ENCODE assay signal across 8 cellular contexts in the genomic region with DNA sequence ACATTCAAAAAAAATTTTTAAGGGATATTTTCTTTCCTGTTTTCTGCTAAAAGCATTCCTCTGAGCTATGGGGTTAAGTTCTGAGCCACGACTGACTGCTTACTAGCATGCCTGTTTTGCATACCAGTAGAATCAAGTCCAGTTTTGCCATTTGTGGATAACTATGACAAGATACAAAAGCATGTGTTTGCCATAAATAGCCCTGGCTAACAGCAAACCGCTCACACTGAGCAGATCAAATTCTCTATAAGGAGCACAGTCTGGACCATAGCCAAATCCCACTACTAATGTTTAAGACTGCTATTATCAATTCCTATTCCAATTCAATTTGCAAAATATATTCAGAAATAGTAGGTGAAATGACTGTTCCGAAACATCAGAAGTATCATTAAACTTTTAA. TPM values are rescaled to one million over a fixed set of nuclear protein-coding genes. Genes with fewer than 3 reads are reported as not detected.
DNase-seq lines count a peak whose midpoint lies in the region; ATAC-seq and TF ChIP-seq lines count a peak whose summit lies in the region.

No MANE protein-coding gene starts in this region.

- DNase-seq in DMS53 (lab: John Stamatoyannopoulos, UW) = peak; percentile 3
- no peak for DNase-seq in DMS53 treated with DMSO at 0.1 percent for 48 hours (lab: John Stamatoyannopoulos, UW; ENCODE audit: unreplicated experiment)
- DNase-seq in astrocyte of the hippocampus (ENCODE audit: low read depth, low spot score) = peak; percentile 61
- DNase-seq in myocyte (ENCODE audit: low read depth) = peak; percentile 94
- no peak for DNase-seq in natural killer cell
- no peak for DNase-seq in LoVo (ENCODE audit: low spot score)
- DNase-seq in progenitor cell of endocrine pancreas (ENCODE audit: low spot score, unreplicated experiment) = no peak

- H3K36me3 Mint-ChIP-seq in natural killer cell (no peaks in the 10 kb centered on the region), progenitor cell of endocrine pancreas (ENCODE audit: insufficient read depth) (peaks cover 6% of the 10 kb centered on the region)

- H3K27me3 Mint-ChIP-seq in natural killer cell (ENCODE audit: low read depth in 2 of 2) (no peaks in the 10 kb centered on the region), progenitor cell of endocrine pancreas (peaks cover 4% of the 10 kb centered on the region)

- ATAC-seq in natural killer cell = no peak

- peaks cover 10 to 19% of the 10 kb centered on the region in 2 donors for H3K4me1 Mint-ChIP-seq in natural killer cell
- H3K4me1 Mint-ChIP-seq in progenitor cell of endocrine pancreas (ENCODE audit: low read depth) = peaks cover 9% of the 10 kb centered on the region

- TF ChIP-seq CTCF in natural killer cell (IDR thresholded peaks at IDR 0.05) = no peak
- no peak for TF ChIP-seq CTCF in progenitor cell of endocrine pancreas (IDR thresholded peaks at IDR 0.05; ENCODE audit: unreplicated experiment)

- no peak for TF ChIP-seq RAD21 in Ishikawa (IDR thresholded peaks at IDR 0.05; ENCODE audit: low read depth)

- no peak; the same call in 1 of the 2 replicates for TF ChIP-seq EP300 in Ishikawa (IDR thresholded peaks at IDR 0.05; ENCODE audit: borderline replicate concordance)

- H3K9me3 Mint-ChIP-seq in natural killer cell = no peaks in the 10 kb centered on the region
- H3K9me3 Mint-ChIP-seq in progenitor cell of endocrine pancreas (ENCODE audit: low read depth) = no peaks in the 10 kb centered on the region

- H3K4me3 Mint-ChIP-seq in natural killer cell (no peak overlapping the region), progenitor cell of endocrine pancreas (ENCODE audit: low read depth) (no peak overlapping the region)

- H3K27ac Mint-ChIP-seq in natural killer cell (peak overlapping the region in 1 of 2 donors; percentile 26), progenitor cell of endocrine pancreas (no peak overlapping the region)

- intact Hi-C loops in natural killer cell (cut with micrococcal nuclease) = no loop called here

TF ChIP-seq in Ishikawa, 13 proteins besides CTCF, POLR2A, EP300 and RAD21:
- peak; percentile 10; the same call in 1 of the 2 replicates for TF ChIP-seq TEAD4 (IDR thresholded peaks at IDR 0.05)
- no peak for TF ChIP-seq EGR1 (IDR thresholded peaks at IDR 0.05)
- peak; percentile 54 for TF ChIP-seq NFIC (IDR thresholded peaks at IDR 0.05)
TF ChIP-seq in Ishikawa: peak in this region for 2.

RNA-seq across cellular contexts. Expression of a gene that starts 3.2 kb away (rescaled TPM):
- total RNA-seq in myocyte = 623 and 628 TPM in 2 replicates
- polyA plus RNA-seq in myocyte (2012) = 153 TPM
- total RNA-seq in natural killer cell = 10 to 100 TPM; 22.5 to 30.3 (median 25.7) TPM
- 17.4 and 19.6 TPM in 2 replicates for total RNA-seq in progenitor cell of endocrine pancreas

Comparison
In these comparisons a context has a peak if more than half of its experiments do, and no peak if none do; other contexts are left out.
1. DNase-seq: peak in DMS53 (single experiment), astrocyte of the hippocampus (single experiment) and myocyte (single experiment); none in DMS53 treated with DMSO at 0.1 percent for 48 hours (single experiment), natural killer cell (single experiment), LoVo (single experiment) and progenitor cell of endocrine pancreas (single experiment).
2. RNA of a gene that starts 3.2 kb away (total RNA-seq): 623 to 628 TPM in myocyte; 22.5 to 30.3 TPM in natural killer cell and 17.4 to 19.6 TPM in progenitor cell of endocrine pancreas; every median in the first group is over 10 times any median in the second.